ENCODE assay signal across 24 cellular contexts in the genomic region with DNA sequence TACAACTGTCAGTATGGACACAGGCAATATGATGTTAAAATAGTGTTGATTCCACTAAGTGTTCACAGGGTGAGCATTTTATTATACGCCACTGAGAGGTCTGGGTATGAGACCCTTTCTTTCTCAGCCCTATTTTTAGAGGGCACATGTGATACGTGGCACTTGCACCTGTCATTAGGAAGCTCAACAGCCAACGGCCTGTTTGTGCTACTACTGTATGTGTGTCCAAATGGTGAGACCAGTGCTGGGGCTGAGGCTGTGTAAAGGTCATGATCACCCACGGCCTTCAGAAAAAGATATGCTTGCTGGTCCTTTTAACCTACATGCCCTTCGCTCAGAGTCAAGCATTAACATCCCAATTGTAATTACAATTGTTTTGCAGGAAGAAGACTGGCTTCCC.
DNase-seq lines count a peak whose midpoint lies in the region; ATAC-seq and TF ChIP-seq lines count a peak whose summit lies in the region.
"Had no signal": no experiment of that assay in that cellular context is flagged by ENCODE, and none has a peak within 500 bp of the region (broad histone marks: within the 10 kb centered on the region; RNA-seq: fewer than 3 reads in every experiment).

No MANE protein-coding gene starts in this region.

- intact Hi-C loops in Right ventricle myocardium inferior (cut with DNase I) = loop anchor here (5.0 kb wide), 1 partner anchor 177 kb away; a partner anchor contains a TSS
- intact Hi-C loops in cardiac septum (cut with DNase I) = no loop called here
- intact Hi-C loops in left ventricle myocardium inferior (cut with micrococcal nuclease) = no loop called here

- ATAC-seq in Right ventricle myocardium inferior (peak; percentile 89), SK-N-SH treated with all-trans-retinoic acid at 6 μM for 48 hours (no peak)
- ATAC-seq: activated naive CD8-positive, alpha-beta T cell treated with anti-CD3 and anti-CD28 coated beads, Interleukin-2, amount 50 U/mL, for 24 hours; activated T-cell treated with anti-CD3 and anti-CD28 coated beads, Interleukin-2, amount 50 U/mL, for 72 hours; effector memory CD8-positive, alpha-beta T cell; left lung; stimulated activated naive B cell treated with anti-CD40 and anti-IgM and Interleukin-4, amounts not matched to agents 10 μg/mL and 1 μg/mL and 100 μg/mL, for 72 hours had no signal

- H3K4me1 ChIP-seq in left ventricle myocardium inferior (peaks cover 35% of the 10 kb centered on the region), skeletal muscle tissue (ENCODE audit: control insufficient read depth in 3 of 3, insufficient read depth in 3 of 3, low read length in 3 of 3) (peaks cover 20 to 30% (median 26%) of the 10 kb centered on the region in 3 donors)
- H3K4me1 ChIP-seq: left lung had no signal

- in situ Hi-C loops in ACHN (cut with HindIII; ENCODE audit: low pct_ligation_motif_present, low pct_unique_long_range_greater_than_20kb, low sequenced_read_pairs) = no loop called here

- H3K27ac ChIP-seq in left ventricle myocardium inferior (replicated peaks) (peak overlapping the region; percentile 75), skeletal muscle tissue (ENCODE audit: low read depth, low read length) (peak overlapping the region; percentile 89)
- H3K27ac ChIP-seq: left lung had no signal

- TF ChIP-seq CTCF in left ventricle myocardium inferior (IDR thresholded peaks at IDR 0.05; ENCODE audit: borderline replicate concordance) = no peak

- no peak for DNase-seq in Right ventricle myocardium inferior (ENCODE audit: missing footprints)
- no peak for DNase-seq in cardiac septum (ENCODE audit: low spot score)
- peak; percentile 11 for DNase-seq in RPMI8226
- DNase-seq in left ventricle myocardium inferior = no peak
- no peak for DNase-seq in ACHN
- DNase-seq in GM19240 (ENCODE audit: insufficient read length, low spot score) = no peak
- DNase-seq: activated CD4-positive, alpha-beta memory T cell treated with anti-CD3 and anti-CD28 coated beads for 36 hours; activated naive CD8-positive, alpha-beta T cell treated with anti-CD3 and anti-CD28 coated beads, Interleukin-2, amount 50 U/mL, for 24 hours; activated T-cell treated with anti-CD3 and anti-CD28 coated beads, Interleukin-2, amount 50 U/mL, for 72 hours; BE2C; CD8-positive, alpha-beta memory T cell; central memory CD4-positive, alpha-beta T cell; cortex of kidney; DMS 273 treated with DMSO at 0.1 percent for 48 hours; effector memory CD8-positive, alpha-beta T cell; left lung; NCI-H1048; NCI-H187 treated with DMSO at 0.1 percent for 48 hours; NCI-H2171; stimulated activated naive B cell treated with anti-CD40 and anti-IgM and Interleukin-4, amounts not matched to agents 10 μg/mL and 1 μg/mL and 100 μg/mL, for 72 hours; substantia nigra; trophoblast cell had no signal

- no peaks in the 10 kb centered on the region for H3K27me3 ChIP-seq in left ventricle myocardium inferior (ENCODE audit: low read depth)
- no peaks in the 10 kb centered on the region for H3K27me3 ChIP-seq in skeletal muscle tissue (ENCODE audit: control insufficient read depth in 3 of 3, insufficient read depth in 3 of 3, low read length in 3 of 3)
- H3K27me3 ChIP-seq: BE2C, left lung had no signal

- H3K9ac ChIP-seq in skeletal muscle tissue (ENCODE audit: low read depth in 1 of 3, low read length in 3 of 3) = peak overlapping the region in 2 of 3 donors; percentile 29 to 54

- H3K4me3 ChIP-seq in left ventricle myocardium inferior (no peak overlapping the region), skeletal muscle tissue (ENCODE audit: low read length in 3 of 3) (no peak overlapping the region)
- H3K4me3 ChIP-seq: left lung had no signal

- no peaks in the 10 kb centered on the region for H3K36me3 ChIP-seq in left ventricle myocardium inferior
- no peaks in the 10 kb centered on the region for H3K36me3 ChIP-seq in skeletal muscle tissue (ENCODE audit: control insufficient read depth in 3 of 3, insufficient read depth in 3 of 3, low read length in 3 of 3)
- H3K36me3 ChIP-seq: BE2C, left lung had no signal

- H3K9me3 ChIP-seq in left ventricle myocardium inferior (replicated peaks) = no peaks in the 10 kb centered on the region
- H3K9me3 ChIP-seq in skeletal muscle tissue (ENCODE audit: control insufficient read depth in 3 of 3, low read length in 3 of 3) = no peaks in the 10 kb centered on the region
- H3K9me3 ChIP-seq: BE2C, left lung had no signal

TF ChIP-seq in SK-N-SH treated with all-trans-retinoic acid at 6 μM for 48 hours, 23 proteins besides CTCF, POLR2A, EP300 and RAD21:
- TF ChIP-seq BACH2 (CRISPR knock-in tag; IDR thresholded peaks at IDR 0.05; ENCODE audit: borderline replicate concordance) (no peak), OSR1 (CRISPR knock-in tag; IDR thresholded peaks at IDR 0.05) (no peak), SNAI2 (CRISPR knock-in tag; IDR thresholded peaks at IDR 0.05) (no peak), TCF4 (CRISPR knock-in tag; IDR thresholded peaks at IDR 0.05; ENCODE audit: borderline replicate concordance) (no peak), ZNF8 (CRISPR knock-in tag; IDR thresholded peaks at IDR 0.05) (no peak), ZNF565 (CRISPR knock-in tag; conservative IDR thresholded peaks at IDR 0.05; ENCODE audit: low read depth) (no peak), ZC3H10 (CRISPR knock-in tag; IDR thresholded peaks at IDR 0.05) (no peak)
